10 cellular contexts compared by ENCODE assay signal in genomic region chr16:11202260-11203091, GRCh38. TPM values are rescaled to one million over a fixed set of nuclear protein-coding genes. Genes with fewer than 3 reads are reported as not detected.
DNase-seq lines count a peak whose midpoint lies in the region; ATAC-seq, FAIRE-seq and TF ChIP-seq lines count a peak whose summit lies in the region.
"Had no signal": no experiment of that assay in that cellular context is flagged by ENCODE, and none has a peak within 500 bp of the region (broad histone marks: within the 10 kb centered on the region; RNA-seq: fewer than 3 reads in every experiment).

No MANE protein-coding gene starts in this region.

- peak overlapping the region; percentile 21 for H3K27ac Mint-ChIP-seq in activated CD8-positive, alpha-beta T cell treated with anti-CD3 and anti-CD28 coated beads for 36 hours
- H3K27ac Mint-ChIP-seq in activated CD8-positive, alpha-beta T cell treated with anti-CD3 and anti-CD28 coated beads, Interleukin-2, amount 10 ng/mL, durations not matched to agents 7 days and 5 days: no peak overlapping the region
- peak overlapping the region; percentile 98 for H3K27ac Mint-ChIP-seq in stimulated activated naive B cell treated with anti-CD40 and anti-IgM and Interleukin-4, amounts not matched to agents 10 μg/mL and 1 μg/mL and 100 μg/mL, for 72 hours

- peaks cover 2% of the 10 kb centered on the region for H3K9me3 ChIP-seq in K562 (replicated peaks; ENCODE audit: control insufficient read depth, insufficient read depth, low read depth, low read length)

- in situ Hi-C loops in K562 (cut with MboI): no loop called here

- no peak overlapping the region for H3K4me3 ChIP-seq in K562

- H3K36me3 Mint-ChIP-seq in activated CD8-positive, alpha-beta T cell treated with anti-CD3 and anti-CD28 coated beads for 36 hours (ENCODE audit: low read depth): peaks cover 1% of the 10 kb centered on the region
- H3K36me3 Mint-ChIP-seq in activated CD8-positive, alpha-beta T cell treated with anti-CD3 and anti-CD28 coated beads, Interleukin-2, amount 10 ng/mL, durations not matched to agents 7 days and 5 days (ENCODE audit: low read depth): peaks cover 3% of the 10 kb centered on the region
- H3K36me3 Mint-ChIP-seq in stimulated activated naive B cell treated with anti-CD40 and anti-IgM and Interleukin-4, amounts not matched to agents 10 μg/mL and 1 μg/mL and 100 μg/mL, for 72 hours: peaks cover 4 to 17% of the 10 kb centered on the region in 2 donors

- peaks cover 49% of the 10 kb centered on the region for H3K4me1 Mint-ChIP-seq in activated CD8-positive, alpha-beta T cell treated with anti-CD3 and anti-CD28 coated beads for 36 hours (ENCODE audit: low read depth)
- peaks cover 80% of the 10 kb centered on the region for H3K4me1 Mint-ChIP-seq in activated CD8-positive, alpha-beta T cell treated with anti-CD3 and anti-CD28 coated beads, Interleukin-2, amount 10 ng/mL, durations not matched to agents 7 days and 5 days (ENCODE audit: low read depth)
- H3K4me1 Mint-ChIP-seq in stimulated activated naive B cell treated with anti-CD40 and anti-IgM and Interleukin-4, amounts not matched to agents 10 μg/mL and 1 μg/mL and 100 μg/mL, for 72 hours: peaks cover 72 to 83% of the 10 kb centered on the region in 2 donors

- H3K9me3 Mint-ChIP-seq in activated CD8-positive, alpha-beta T cell treated with anti-CD3 and anti-CD28 coated beads for 36 hours: peaks cover 3% of the 10 kb centered on the region
- no peaks in the 10 kb centered on the region for H3K9me3 Mint-ChIP-seq in activated CD8-positive, alpha-beta T cell treated with anti-CD3 and anti-CD28 coated beads, Interleukin-2, amount 10 ng/mL, durations not matched to agents 7 days and 5 days (ENCODE audit: insufficient read depth)
- peaks cover 2 to 3% of the 10 kb centered on the region in 2 donors for H3K9me3 Mint-ChIP-seq in stimulated activated naive B cell treated with anti-CD40 and anti-IgM and Interleukin-4, amounts not matched to agents 10 μg/mL and 1 μg/mL and 100 μg/mL, for 72 hours

- H3K4me3 Mint-ChIP-seq in activated CD8-positive, alpha-beta T cell treated with anti-CD3 and anti-CD28 coated beads for 36 hours: no peak overlapping the region
- H3K4me3 Mint-ChIP-seq in activated CD8-positive, alpha-beta T cell treated with anti-CD3 and anti-CD28 coated beads, Interleukin-2, amount 10 ng/mL, durations not matched to agents 7 days and 5 days: no peak overlapping the region
- peak overlapping the region; percentile 66 to 69 for H3K4me3 Mint-ChIP-seq in stimulated activated naive B cell treated with anti-CD40 and anti-IgM and Interleukin-4, amounts not matched to agents 10 μg/mL and 1 μg/mL and 100 μg/mL, for 72 hours

- no peaks in the 10 kb centered on the region for H3K27me3 ChIP-seq in K562 (ENCODE audit: control insufficient read depth in 2 of 2, insufficient read depth in 2 of 2, low read length in 2 of 2)

- H3K27me3 Mint-ChIP-seq in activated CD8-positive, alpha-beta T cell treated with anti-CD3 and anti-CD28 coated beads for 36 hours: peaks cover 1% of the 10 kb centered on the region
- no peaks in the 10 kb centered on the region for H3K27me3 Mint-ChIP-seq in activated CD8-positive, alpha-beta T cell treated with anti-CD3 and anti-CD28 coated beads, Interleukin-2, amount 10 ng/mL, durations not matched to agents 7 days and 5 days (ENCODE audit: low read depth)
- H3K27me3 Mint-ChIP-seq in stimulated activated naive B cell treated with anti-CD40 and anti-IgM and Interleukin-4, amounts not matched to agents 10 μg/mL and 1 μg/mL and 100 μg/mL, for 72 hours: no peaks in the 10 kb centered on the region

- peak overlapping the region; percentile 56 for H3K4me2 ChIP-seq in K562 (ENCODE audit: insufficient read depth, low read length)

- no peak for TF ChIP-seq RAD21 in K562 (CRISPR knock-in tag; conservative IDR thresholded peaks at IDR 0.05 in 1 of 2, IDR thresholded peaks at IDR 0.05 in 1 of 2)

- intact Hi-C loops in activated CD8-positive, alpha-beta T cell treated with anti-CD3 and anti-CD28 coated beads for 36 hours (cut with micrococcal nuclease): no loop called here
- intact Hi-C loops in K562 (cut with micrococcal nuclease): loop anchor here (5.0 to 10.0 kb wide), 2 partner anchors 52 to 75 kb away; partner anchors contain the start of gene SOCS1

- ATAC-seq in activated CD8-positive, alpha-beta T cell treated with anti-CD3 and anti-CD28 coated beads for 36 hours: no peak
- ATAC-seq in activated CD8-positive, alpha-beta T cell treated with anti-CD3 and anti-CD28 coated beads, Interleukin-2, amount 10 ng/mL, durations not matched to agents 7 days and 5 days: no peak
- peak; percentile 35 for ATAC-seq in HG02970 (IDR thresholded peaks at IDR 0.05; ENCODE audit: low FRiP score, unreplicated experiment)
- peak; percentile 56 for ATAC-seq in K562
- peak; percentile 73 to 79 for ATAC-seq in stimulated activated naive B cell treated with anti-CD40 and anti-IgM and Interleukin-4, amounts not matched to agents 10 μg/mL and 1 μg/mL and 100 μg/mL, for 72 hours (replicated peaks)
- no peak for ATAC-seq in GM19324 (IDR thresholded peaks at IDR 0.05; ENCODE audit: low FRiP score, unreplicated experiment)
- ATAC-seq in GM18868 (IDR thresholded peaks at IDR 0.05; ENCODE audit: unreplicated experiment): no peak

- peaks cover 39 to 59% of the 10 kb centered on the region in 2 experiments for H3K4me1 ChIP-seq in K562 (replicated peaks in 1 of 2; ENCODE audit: control insufficient read depth in 2 of 2, insufficient read depth in 2 of 2, low read length in 2 of 2)

- TF ChIP-seq POLR2A in K562 (conservative IDR thresholded peaks at IDR 0.05): no peak

- H3K79me2 ChIP-seq in K562 (ENCODE audit: control insufficient read depth, insufficient read depth, low read length): no peaks in the 10 kb centered on the region

- no peaks in the 10 kb centered on the region for H4K20me1 ChIP-seq in K562 (replicated peaks; ENCODE audit: control insufficient read depth, insufficient read depth, low read length)

- no peak for DNase-seq in activated CD8-positive, alpha-beta T cell treated with anti-CD3 and anti-CD28 coated beads for 36 hours
- DNase-seq in activated CD8-positive, alpha-beta T cell treated with anti-CD3 and anti-CD28 coated beads, Interleukin-2, amount 10 ng/mL, durations not matched to agents 7 days and 5 days: no peak
- DNase-seq in K562 (ENCODE audit: extremely low read depth in 1 of 4, low spot score in 3 of 4) (peak in 1 of 4 experiments; percentile 32), NCI-H2196 (lab: John Stamatoyannopoulos, UW; ENCODE audit: unreplicated experiment) (no peak)
- peak; percentile 89 for DNase-seq in stimulated activated naive B cell treated with anti-CD40 and anti-IgM and Interleukin-4, amounts not matched to agents 10 μg/mL and 1 μg/mL and 100 μg/mL, for 72 hours
- DNase-seq: effector memory CD4-positive, alpha-beta T cell; NCI-H187 treated with DMSO at 0.1 percent for 48 hours had no signal

- WGBS in K562 (ENCODE audit: insufficient coverage, low coverage, missing lambda C conversion rate): 10% methylated on average over 13 of the region's 13 CpGs

- peak overlapping the region; percentile 52 to 76 for H3K9ac ChIP-seq in K562 (ENCODE audit: insufficient read depth in 1 of 2, low read depth in 2 of 2, low read length in 2 of 2)

- no TSS peak for BruUV-seq in K562 (replicated peaks; lab: Mats Ljungman, UMichigan)

- no peak for TF ChIP-seq EP300 in K562 (IDR thresholded peaks at IDR 0.05; ENCODE audit: low read length)

- peak overlapping the region; percentile 76 for H3K27ac ChIP-seq in K562 (ENCODE audit: extremely low read depth, low read depth, low read length)

- CTCF ChIA-PET in activated CD8-positive, alpha-beta T cell treated with anti-CD3 and anti-CD28 coated beads for 36 hours (lab: Charles Lee): no interaction called here
- CTCF ChIA-PET in activated CD8-positive, alpha-beta T cell treated with anti-CD3 and anti-CD28 coated beads, Interleukin-2, amount 10 ng/mL, durations not matched to agents 7 days and 5 days (lab: Charles Lee): interaction anchor here (1.3 kb wide), 1 partner anchor 15 kb away, joined by 3 read pairs; no protein-coding TSS in a partner anchor
- CTCF ChIA-PET in K562 (lab: Yijun Ruan, JAX; ENCODE audit: low intra/inter-chr PET ratio): no interaction called here

- no peaks in the 10 kb centered on the region for H3K36me3 ChIP-seq in K562 (ENCODE audit: control insufficient read depth, insufficient read depth, low read length)

- no peak for FAIRE-seq in K562 (lab: Jason Lieb, UNC)

- no peaks in the 10 kb centered on the region for H3K9me1 ChIP-seq in K562 (ENCODE audit: control insufficient read depth, insufficient read depth, low read length)

- TF ChIP-seq CTCF in activated CD8-positive, alpha-beta T cell treated with anti-CD3 and anti-CD28 coated beads for 36 hours (IDR thresholded peaks at IDR 0.05): no peak
- no peak for TF ChIP-seq CTCF in K562 (IDR thresholded peaks at IDR 0.05 in 2 of 3, conservative IDR thresholded peaks at IDR 0.05 in 1 of 3; ENCODE audit: insufficient read depth in 2 of 3, low read depth in 1 of 3, low read length in 3 of 3)

- POLR2A ChIA-PET in activated CD8-positive, alpha-beta T cell treated with anti-CD3 and anti-CD28 coated beads for 36 hours (lab: Charles Lee): interaction anchor here (0.6 to 1.3 kb wide), 2 partner anchors 24 to 49 kb away, joined by 4 read pairs; no protein-coding TSS in a partner anchor
- POLR2A ChIA-PET in activated CD8-positive, alpha-beta T cell treated with anti-CD3 and anti-CD28 coated beads, Interleukin-2, amount 10 ng/mL, durations not matched to agents 7 days and 5 days (lab: Charles Lee): interaction anchor here (0.6 kb wide), 1 partner anchor 86 kb away, joined by 3 read pairs; no protein-coding TSS in a partner anchor
- POLR2A ChIA-PET in K562 (lab: Yijun Ruan, JAX): interaction anchor here (0.6 to 1.6 kb wide), 9 partner anchors 9 to 114 kb away, joined by 3 to 5 read pairs (median 3); no protein-coding TSS in a partner anchor

- H2AFZ ChIP-seq in K562 (ENCODE audit: low read depth, low read length): peak overlapping the region; percentile 80

RNA-seq across cellular contexts. Expression of gene SOCS1, which starts 53.5 kb away (rescaled TPM):
- 10 to 100 TPM; 75.7 to 75.8 TPM for total RNA-seq in activated CD8-positive, alpha-beta T cell treated with anti-CD3 and anti-CD28 coated beads for 36 hours
- 100 to 1,000 TPM; 170 to 174 TPM for total RNA-seq in activated CD8-positive, alpha-beta T cell treated with anti-CD3 and anti-CD28 coated beads, Interleukin-2, amount 10 ng/mL, durations not matched to agents 7 days and 5 days
- total RNA-seq in K562 (2011; cell fraction: chromatin; rRNA removed; ENCODE audit: low replicate concordance): 6.9 and 32.4 TPM in 2 replicates
- total RNA-seq in K562 (2011; cell fraction: nucleolus; rRNA removed): 49.0 and 69.4 TPM in 2 replicates
- total RNA-seq in K562 (2011; cell fraction: nucleoplasm; rRNA removed): 25.5 and 31.5 TPM in 2 replicates
- total RNA-seq in K562 (2014; rRNA removed): 2.9 and 3.3 TPM in 2 replicates
- 0.29 and 0.44 TPM in 2 replicates for total RNA-seq in K562 (2014; rRNA removed; fragmentation: Illumina TruSeq; extraction: Trizol)
- total RNA-seq in K562 (2015; rRNA removed; fragmentation: Illumina TruSeq; extraction: Trizol): 1.8 and 2.3 TPM in 2 replicates
- 7.1 and 7.5 TPM in 2 replicates for total RNA-seq in K562 (2021)
- polyA plus RNA-seq in K562 (2011; rRNA removed): 3.8 and 6.4 TPM in 2 replicates
- polyA plus RNA-seq in K562 (2011; cell fraction: cytosol; rRNA removed): 11.2 and 23.7 TPM in 2 replicates
- polyA plus RNA-seq in K562 (2011; cell fraction: nucleus; rRNA removed): 30.0 and 38.3 TPM in 2 replicates
- 8.5 and 19.6 TPM in 2 replicates for polyA plus RNA-seq in K562 (2012)
- polyA plus RNA-seq in K562 (2014; fragmentation: Illumina TruSeq; extraction: Trizol): 1.1 and 1.4 TPM in 2 replicates
- under 1 TPM; 0.04 to 0.10 TPM for polyA plus RNA-seq in K562 (2014; fragmentation: Nextera tagmentation; extraction: Ambion mirVana)
- 6.2 and 7.2 TPM in 2 replicates for polyA plus RNA-seq in K562 (2014; rRNA removed)
- 1.2 and 1.6 TPM in 2 replicates for polyA minus RNA-seq in K562 (2011; rRNA and poly(A)+ RNA removed)
- 6.1 and 17.1 TPM in 2 replicates for polyA minus RNA-seq in K562 (2011; cell fraction: cytosol; rRNA and poly(A)+ RNA removed)
- polyA minus RNA-seq in K562 (2011; cell fraction: nucleus; rRNA and poly(A)+ RNA removed): 33.7 and 41.5 TPM in 2 replicates

Comparison
In these comparisons a context has a peak if more than half of its experiments do, and no peak if none do; other contexts are left out.
1. ATAC-seq: peak in HG02970 (single experiment), K562 (single experiment) and stimulated activated naive B cell treated with anti-CD40 and anti-IgM and Interleukin-4, amounts not matched to agents 10 μg/mL and 1 μg/mL and 100 μg/mL, for 72 hours (2 of 2); none in activated CD8-positive, alpha-beta T cell treated with anti-CD3 and anti-CD28 coated beads for 36 hours (single experiment), activated CD8-positive, alpha-beta T cell treated with anti-CD3 and anti-CD28 coated beads, Interleukin-2, amount 10 ng/mL, durations not matched to agents 7 days and 5 days (single experiment), GM19324 (single experiment) and GM18868 (single experiment).
2. H3K4me3 Mint-ChIP-seq: peak in stimulated activated naive B cell treated with anti-CD40 and anti-IgM and Interleukin-4, amounts not matched to agents 10 μg/mL and 1 μg/mL and 100 μg/mL, for 72 hours (2 of 2); none in activated CD8-positive, alpha-beta T cell treated with anti-CD3 and anti-CD28 coated beads for 36 hours (single experiment) and activated CD8-positive, alpha-beta T cell treated with anti-CD3 and anti-CD28 coated beads, Interleukin-2, amount 10 ng/mL, durations not matched to agents 7 days and 5 days (single experiment).